ENCODE assay signal across 8 cellular contexts in genomic region chr1:28882009-28882628, GRCh38. TPM values are rescaled to one million over a fixed set of nuclear protein-coding genes. Genes with fewer than 3 reads are reported as not detected.
DNase-seq lines count a peak whose midpoint lies in the region; ATAC-seq and TF ChIP-seq lines count a peak whose summit lies in the region.

No MANE protein-coding gene starts in this region.

- ATAC-seq in aorta (ENCODE audit: low FRiP score), result peak; percentile 84
- ATAC-seq in HG03097 (IDR thresholded peaks at IDR 0.05; ENCODE audit: low FRiP score, unreplicated experiment), result no peak

- H3K4me1 Mint-ChIP-seq in activated naive CD8-positive, alpha-beta T cell treated with anti-CD3 and anti-CD28 coated beads for 36 hours, result peaks cover 30% of the 10 kb centered on the region

- H3K9me3 ChIP-seq in cardiac muscle cell (ENCODE audit: low read depth) (no peaks in the 10 kb centered on the region), prostate gland (no peaks in the 10 kb centered on the region), aorta (ENCODE audit: control insufficient read depth, low read length) (no peaks in the 10 kb centered on the region)

- H3K36me3 ChIP-seq in cardiac muscle cell (no peaks in the 10 kb centered on the region), prostate gland (no peaks in the 10 kb centered on the region), aorta (ENCODE audit: control insufficient read depth in 1 of 2, insufficient read depth in 2 of 2, low read length in 1 of 2) (no peaks in the 10 kb centered on the region)

- peaks cover 3% of the 10 kb centered on the region for H3K27me3 Mint-ChIP-seq in activated naive CD8-positive, alpha-beta T cell treated with anti-CD3 and anti-CD28 coated beads for 36 hours

- intact Hi-C loops in prostate gland (cut with DNase I) (loop anchor here (2.0 to 10.0 kb wide), 3 partner anchors 151 to 367 kb away; no protein-coding TSS in a partner anchor), aorta (cut with DNase I) (loop anchor here (1.0 to 10.0 kb wide), 5 partner anchors 151 to 367 kb away; no protein-coding TSS in a partner anchor)

- H3K9me3 Mint-ChIP-seq in activated naive CD8-positive, alpha-beta T cell treated with anti-CD3 and anti-CD28 coated beads for 36 hours, result no peaks in the 10 kb centered on the region

- H3K4me3 Mint-ChIP-seq in activated naive CD8-positive, alpha-beta T cell treated with anti-CD3 and anti-CD28 coated beads for 36 hours, result no peak overlapping the region

- H3K27me3 ChIP-seq in cardiac muscle cell (no peaks in the 10 kb centered on the region), prostate gland (replicated peaks; ENCODE audit: insufficient read depth) (no peaks in the 10 kb centered on the region), aorta (ENCODE audit: control insufficient read depth in 1 of 2, insufficient read depth in 2 of 2, low read length in 1 of 2) (no peaks in the 10 kb centered on the region)

- 26% methylated on average over 13 of the region's 13 CpGs for WGBS in prostate gland
- WGBS in aorta, 2 donors, result 29 to 32% methylated on average over 13 of the region's 13 CpGs

- TF ChIP-seq POLR2A in prostate gland (IDR thresholded peaks at IDR 0.05), result no peak

- no peak overlapping the region for H3K27ac Mint-ChIP-seq in activated naive CD8-positive, alpha-beta T cell treated with anti-CD3 and anti-CD28 coated beads for 36 hours

- no peak overlapping the region for H3K4me3 ChIP-seq in cardiac muscle cell
- no peak overlapping the region for H3K4me3 ChIP-seq in prostate gland
- H3K4me3 ChIP-seq in aorta (ENCODE audit: low read length in 2 of 2), result no peak overlapping the region

- no peaks in the 10 kb centered on the region for H3K36me3 Mint-ChIP-seq in activated naive CD8-positive, alpha-beta T cell treated with anti-CD3 and anti-CD28 coated beads for 36 hours

- H3K4me1 ChIP-seq in cardiac muscle cell (ENCODE audit: low read depth) (peaks cover 11% of the 10 kb centered on the region), prostate gland (replicated peaks) (no peaks in the 10 kb centered on the region), aorta (ENCODE audit: control insufficient read depth in 1 of 2, insufficient read depth in 2 of 2, low read length in 2 of 2) (peaks cover 0 to 2% of the 10 kb centered on the region in 2 donors)

- no peak overlapping the region for H3K27ac ChIP-seq in cardiac muscle cell
- H3K27ac ChIP-seq in prostate gland, result no peak overlapping the region
- H3K27ac ChIP-seq in aorta (ENCODE audit: low read depth in 1 of 2, low read length in 2 of 2), result no peak overlapping the region

- DNase-seq in NCI-H1436 treated with DMSO at 0.1 percent for 48 hours (lab: John Stamatoyannopoulos, UW) (peak; percentile 67), SW 1271 (lab: John Stamatoyannopoulos, UW) (peak; percentile 66 to 81), cardiac muscle cell (ENCODE audit: low read depth in 1 of 2, low spot score in 1 of 2) (peak; percentile 89 to 90), prostate gland (ENCODE audit: low spot score) (peak; percentile 87), aorta (peak; percentile 89 to 95)
- peak; percentile 73 for DNase-seq in activated naive CD8-positive, alpha-beta T cell treated with anti-CD3 and anti-CD28 coated beads for 36 hours

- TF ChIP-seq CTCF in GM12874 (IDR thresholded peaks at IDR 0.05; ENCODE audit: insufficient read depth, low read depth, low read length) (peak; percentile 95), cardiac muscle cell (IDR thresholded peaks at IDR 0.05; ENCODE audit: low read depth, low read length) (peak; percentile 93), prostate gland (IDR thresholded peaks at IDR 0.05) (peak; percentile 73 to 96 (median 92))

RNA-seq across cellular contexts. Expression of gene EPB41, which starts 32.2 kb away (rescaled TPM):
- total RNA-seq in activated naive CD8-positive, alpha-beta T cell treated with anti-CD3 and anti-CD28 coated beads for 36 hours, result 10 to 100 TPM; 77.1 to 86.7 TPM
- 35.8 and 50.5 TPM in 2 replicates for total RNA-seq in cardiac muscle cell
- 15.4 and 27.6 TPM in 2 replicates for polyA plus RNA-seq in cardiac muscle cell
- total RNA-seq in prostate gland, result 10 to 100 TPM; 39.4 to 54.4 TPM
- 10 to 100 TPM; 23.9 to 35.2 TPM for total RNA-seq in aorta
- polyA plus RNA-seq in aorta, result 1 to 10 TPM; 3.4 to 5.4 TPM
